In genomic region chr16:17676171-17676570, GRCh38 we compare ENCODE assay signal across 3 cellular contexts.
"Had no signal": no experiment of that assay in that cellular context is flagged by ENCODE, and none has a peak within 500 bp of the region (broad histone marks: within the 10 kb centered on the region; RNA-seq: fewer than 3 reads in every experiment).

No MANE protein-coding gene starts in this region.

- ATAC-seq: GM12878 had no signal

- DNase-seq: GDM1, GF-D8 had no signal

- H3K4me3 ChIP-seq: GM12878 had no signal
